10 cellular contexts compared by ENCODE assay signal in genomic region chr18:11163668-11164067, GRCh38. TPM values are rescaled to one million over a fixed set of nuclear protein-coding genes. Genes with fewer than 3 reads are reported as not detected.
DNase-seq lines count a peak whose midpoint lies in the region; ATAC-seq and TF ChIP-seq lines count a peak whose summit lies in the region.
"Had no signal": no experiment of that assay in that cellular context is flagged by ENCODE, and none has a peak within 500 bp of the region (broad histone marks: within the 10 kb centered on the region; RNA-seq: fewer than 3 reads in every experiment).

No MANE protein-coding gene starts in this region.

- TF ChIP-seq CTCF in liver (IDR thresholded peaks at IDR 0.05; ENCODE audit: low read depth, low read length, missing input control): peak; percentile 58

- peak; percentile 69 to 82 for TF ChIP-seq RAD21 in liver (IDR thresholded peaks at IDR 0.05)

- no peak overlapping the region for H3K4me3 Mint-ChIP-seq in stimulated activated naive CD8-positive, alpha-beta T cell treated with anti-CD3 and anti-CD28 coated beads, Interleukin-15, amount 100 ng/mL, for 72 hours
- peak overlapping the region; percentile 48 for H3K4me3 Mint-ChIP-seq in dendritic cell treated with granulocyte-macrophage colony-stimulating factor and Interleukin-4, amounts not matched to agents 40 ng/mL and 50 ng/mL, for 4 days

- H3K4me3 ChIP-seq in liver (ENCODE audit: low read depth in 1 of 3, low read length in 3 of 3): no peak overlapping the region

- WGBS in liver: 18% methylated on average over 18 of the region's 18 CpGs

- peaks cover 6% of the 10 kb centered on the region for H3K4me1 Mint-ChIP-seq in stimulated activated naive CD8-positive, alpha-beta T cell treated with anti-CD3 and anti-CD28 coated beads, Interleukin-15, amount 100 ng/mL, for 72 hours
- peaks cover 6% of the 10 kb centered on the region for H3K4me1 Mint-ChIP-seq in dendritic cell treated with granulocyte-macrophage colony-stimulating factor and Interleukin-4, amounts not matched to agents 40 ng/mL and 50 ng/mL, for 4 days (ENCODE audit: low read depth)

- peaks cover 0 to 8% of the 10 kb centered on the region in 2 donors for H3K9me3 Mint-ChIP-seq in stimulated activated naive CD8-positive, alpha-beta T cell treated with anti-CD3 and anti-CD28 coated beads, Interleukin-15, amount 100 ng/mL, for 72 hours
- H3K9me3 Mint-ChIP-seq in dendritic cell treated with granulocyte-macrophage colony-stimulating factor and Interleukin-4, amounts not matched to agents 40 ng/mL and 50 ng/mL, for 4 days: no peaks in the 10 kb centered on the region
- H3K9me3 Mint-ChIP-seq: activated naive CD4-positive, alpha-beta T cell treated with anti-CD3 and anti-CD28 coated beads, Interleukin-2, amount 50 U/mL, for 72 hours had no signal

- H3K9me3 ChIP-seq in liver (ENCODE audit: control insufficient read depth in 4 of 4, low read length in 3 of 4): no peaks in the 10 kb centered on the region

- H3K27ac ChIP-seq in liver (ENCODE audit: low read depth in 1 of 2, low read length in 2 of 2): no peak overlapping the region

- intact Hi-C loops in dendritic cell treated with granulocyte-macrophage colony-stimulating factor and Interleukin-4, amounts not matched to agents 40 ng/mL and 50 ng/mL, for 4 days (cut with micrococcal nuclease): loop anchor here (5.0 kb wide), 1 partner anchor 376 kb away; no protein-coding TSS in a partner anchor

- no peaks in the 10 kb centered on the region for H3K36me3 Mint-ChIP-seq in dendritic cell treated with granulocyte-macrophage colony-stimulating factor and Interleukin-4, amounts not matched to agents 40 ng/mL and 50 ng/mL, for 4 days (ENCODE audit: low read depth)
- H3K36me3 Mint-ChIP-seq: activated naive CD4-positive, alpha-beta T cell treated with anti-CD3 and anti-CD28 coated beads, Interleukin-2, amount 50 U/mL, for 72 hours had no signal

- no peaks in the 10 kb centered on the region for H3K36me3 ChIP-seq in liver (ENCODE audit: control insufficient read depth in 4 of 4, insufficient read depth in 3 of 4, low read depth in 1 of 4, low read length in 3 of 4)

- peak; percentile 61 for ATAC-seq in stimulated activated naive CD8-positive, alpha-beta T cell treated with anti-CD3 and anti-CD28 coated beads, Interleukin-15, Interleukin-2, amounts not matched to agents 100 U/mL and 50 U/mL, for 24 hours
- ATAC-seq in stimulated activated naive CD8-positive, alpha-beta T cell treated with anti-CD3 and anti-CD28 coated beads, Interleukin-15, amount 100 ng/mL, for 72 hours: no peak
- ATAC-seq in GM18861 (IDR thresholded peaks at IDR 0.05; ENCODE audit: unreplicated experiment): no peak
- no peak for ATAC-seq in GM21390 (IDR thresholded peaks at IDR 0.05; ENCODE audit: unreplicated experiment)
- ATAC-seq: activated naive CD4-positive, alpha-beta T cell treated with anti-CD3 and anti-CD28 coated beads, Interleukin-2, amount 50 U/mL, for 72 hours had no signal

- DNase-seq in stimulated activated naive CD8-positive, alpha-beta T cell treated with anti-CD3 and anti-CD28 coated beads, Interleukin-15, Interleukin-2, amounts not matched to agents 100 U/mL and 50 U/mL, for 24 hours: peak; percentile 15
- DNase-seq in stimulated activated naive CD8-positive, alpha-beta T cell treated with anti-CD3 and anti-CD28 coated beads, Interleukin-15, amount 100 ng/mL, for 72 hours: no peak
- DNase-seq in DMS79 treated with DMSO at 0.1 percent for 48 hours (lab: John Stamatoyannopoulos, UW) (no peak), AG20443 (ENCODE audit: low spot score) (no peak)

- H3K27ac Mint-ChIP-seq in stimulated activated naive CD8-positive, alpha-beta T cell treated with anti-CD3 and anti-CD28 coated beads, Interleukin-15, amount 100 ng/mL, for 72 hours: no peak overlapping the region
- H3K27ac Mint-ChIP-seq in dendritic cell treated with granulocyte-macrophage colony-stimulating factor and Interleukin-4, amounts not matched to agents 40 ng/mL and 50 ng/mL, for 4 days: peak overlapping the region; percentile 12
- H3K27ac Mint-ChIP-seq: activated naive CD4-positive, alpha-beta T cell treated with anti-CD3 and anti-CD28 coated beads, Interleukin-2, amount 50 U/mL, for 72 hours had no signal

- H3K27me3 ChIP-seq in liver (ENCODE audit: control insufficient read depth in 4 of 4, insufficient read depth in 4 of 4, low read length in 3 of 4): no peaks in the 10 kb centered on the region

- H3K4me1 ChIP-seq in liver (ENCODE audit: control insufficient read depth in 4 of 4, insufficient read depth in 4 of 4, low read length in 3 of 4): no peaks in the 10 kb centered on the region

- peaks cover 18% of the 10 kb centered on the region for H3K27me3 Mint-ChIP-seq in stimulated activated naive CD8-positive, alpha-beta T cell treated with anti-CD3 and anti-CD28 coated beads, Interleukin-15, amount 100 ng/mL, for 72 hours
- peaks cover 5% of the 10 kb centered on the region for H3K27me3 Mint-ChIP-seq in dendritic cell treated with granulocyte-macrophage colony-stimulating factor and Interleukin-4, amounts not matched to agents 40 ng/mL and 50 ng/mL, for 4 days

- no peak overlapping the region for H3K9ac ChIP-seq in liver (ENCODE audit: low read depth in 1 of 2, low read length in 2 of 2)

TF ChIP-seq in liver, 16 proteins besides CTCF, POLR2A, EP300 and RAD21:
- TF ChIP-seq TAF1 (conservative IDR thresholded peaks at IDR 0.05): no peak
- no peak for TF ChIP-seq GABPA (IDR thresholded peaks at IDR 0.05 in 1 of 2, conservative IDR thresholded peaks at IDR 0.05 in 1 of 2)
- TF ChIP-seq HNF4G (IDR thresholded peaks at IDR 0.05): no peak
- TF ChIP-seq FOXA2 (IDR thresholded peaks at IDR 0.05): no peak
- TF ChIP-seq YY1 (IDR thresholded peaks at IDR 0.05): no peak
- TF ChIP-seq, protein P1, sequence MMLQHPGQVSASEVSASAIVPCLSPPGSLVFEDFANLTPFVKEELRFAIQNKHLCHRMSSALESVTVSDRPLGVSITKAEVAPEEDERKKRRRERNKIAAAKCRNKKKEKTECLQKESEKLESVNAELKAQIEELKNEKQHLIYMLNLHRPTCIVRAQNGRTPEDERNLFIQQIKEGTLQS (IDR thresholded peaks at IDR 0.05): no peak
- no peak for TF ChIP-seq EGR1 (IDR thresholded peaks at IDR 0.05; ENCODE audit: low read depth in 2 of 2)
- no peak for TF ChIP-seq NR2F2 (IDR thresholded peaks at IDR 0.05)
- no peak for TF ChIP-seq SP1 (IDR thresholded peaks at IDR 0.05)
- TF ChIP-seq, protein P2, sequence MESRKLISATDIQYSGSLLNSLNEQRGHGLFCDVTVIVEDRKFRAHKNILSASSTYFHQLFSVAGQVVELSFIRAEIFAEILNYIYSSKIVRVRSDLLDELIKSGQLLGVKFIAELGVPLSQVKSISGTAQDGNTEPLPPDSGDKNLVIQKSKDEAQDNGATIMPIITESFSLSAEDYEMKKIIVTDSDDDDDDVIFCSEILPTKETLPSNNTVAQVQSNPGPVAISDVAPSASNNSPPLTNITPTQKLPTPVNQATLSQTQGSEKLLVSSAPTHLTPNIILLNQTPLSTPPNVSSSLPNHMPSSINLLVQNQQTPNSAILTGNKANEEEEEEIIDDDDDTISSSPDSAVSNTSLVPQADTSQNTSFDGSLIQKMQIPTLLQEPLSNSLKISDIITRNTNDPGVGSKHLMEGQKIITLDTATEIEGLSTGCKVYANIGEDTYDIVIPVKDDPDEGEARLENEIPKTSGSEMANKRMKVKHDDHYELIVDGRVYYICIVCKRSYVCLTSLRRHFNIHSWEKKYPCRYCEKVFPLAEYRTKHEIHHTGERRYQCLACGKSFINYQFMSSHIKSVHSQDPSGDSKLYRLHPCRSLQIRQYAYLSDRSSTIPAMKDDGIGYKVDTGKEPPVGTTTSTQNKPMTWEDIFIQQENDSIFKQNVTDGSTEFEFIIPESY (IDR thresholded peaks at IDR 0.05): no peak
- TF ChIP-seq FOXA1 (IDR thresholded peaks at IDR 0.05): no peak
- no peak for TF ChIP-seq MAX (IDR thresholded peaks at IDR 0.05)
- TF ChIP-seq JUND (IDR thresholded peaks at IDR 0.05): no peak
- TF ChIP-seq RXRA (IDR thresholded peaks at IDR 0.05): no peak
- TF ChIP-seq HNF4A (conservative IDR thresholded peaks at IDR 0.05): no peak
- TF ChIP-seq, protein P3, sequence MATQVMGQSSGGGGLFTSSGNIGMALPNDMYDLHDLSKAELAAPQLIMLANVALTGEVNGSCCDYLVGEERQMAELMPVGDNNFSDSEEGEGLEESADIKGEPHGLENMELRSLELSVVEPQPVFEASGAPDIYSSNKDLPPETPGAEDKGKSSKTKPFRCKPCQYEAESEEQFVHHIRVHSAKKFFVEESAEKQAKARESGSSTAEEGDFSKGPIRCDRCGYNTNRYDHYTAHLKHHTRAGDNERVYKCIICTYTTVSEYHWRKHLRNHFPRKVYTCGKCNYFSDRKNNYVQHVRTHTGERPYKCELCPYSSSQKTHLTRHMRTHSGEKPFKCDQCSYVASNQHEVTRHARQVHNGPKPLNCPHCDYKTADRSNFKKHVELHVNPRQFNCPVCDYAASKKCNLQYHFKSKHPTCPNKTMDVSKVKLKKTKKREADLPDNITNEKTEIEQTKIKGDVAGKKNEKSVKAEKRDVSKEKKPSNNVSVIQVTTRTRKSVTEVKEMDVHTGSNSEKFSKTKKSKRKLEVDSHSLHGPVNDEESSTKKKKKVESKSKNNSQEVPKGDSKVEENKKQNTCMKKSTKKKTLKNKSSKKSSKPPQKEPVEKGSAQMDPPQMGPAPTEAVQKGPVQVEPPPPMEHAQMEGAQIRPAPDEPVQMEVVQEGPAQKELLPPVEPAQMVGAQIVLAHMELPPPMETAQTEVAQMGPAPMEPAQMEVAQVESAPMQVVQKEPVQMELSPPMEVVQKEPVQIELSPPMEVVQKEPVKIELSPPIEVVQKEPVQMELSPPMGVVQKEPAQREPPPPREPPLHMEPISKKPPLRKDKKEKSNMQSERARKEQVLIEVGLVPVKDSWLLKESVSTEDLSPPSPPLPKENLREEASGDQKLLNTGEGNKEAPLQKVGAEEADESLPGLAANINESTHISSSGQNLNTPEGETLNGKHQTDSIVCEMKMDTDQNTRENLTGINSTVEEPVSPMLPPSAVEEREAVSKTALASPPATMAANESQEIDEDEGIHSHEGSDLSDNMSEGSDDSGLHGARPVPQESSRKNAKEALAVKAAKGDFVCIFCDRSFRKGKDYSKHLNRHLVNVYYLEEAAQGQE (IDR thresholded peaks at IDR 0.05): no peak

RNA-seq across cellular contexts. Expression of gene PIEZO2, which starts 14.3 kb away (rescaled TPM):
- 10 to 100 TPM in 1 of 2 donors, 1 to 10 TPM in 1; 7.2 to 12.3 TPM for total RNA-seq in liver
- polyA plus RNA-seq in liver: 1 to 10 TPM; 1.1 to 2.5 TPM
- total RNA-seq: activated naive CD4-positive, alpha-beta T cell treated with anti-CD3 and anti-CD28 coated beads, Interleukin-2, amount 50 U/mL, for 72 hours; T-helper 2 cell treated with Interferon-gamma antibody and Interleukin-4, amounts not matched to agents 100 ng/mL and 5 ng/mL, for 36 hours had no signal
